8 cellular contexts compared by ENCODE assay signal in genomic region chr17:74758846-74759163, GRCh38. TPM values are rescaled to one million over a fixed set of nuclear protein-coding genes. Genes with fewer than 3 reads are reported as not detected.
DNase-seq lines count a peak whose midpoint lies in the region; ATAC-seq and TF ChIP-seq lines count a peak whose summit lies in the region.

No MANE protein-coding gene starts in this region.

- H3K4me1 ChIP-seq in RWPE2 (ENCODE audit: insufficient read depth, poor library complexity, severe bottlenecking) (peaks cover 42% of the 10 kb centered on the region), left ventricle myocardium inferior (peaks cover 81% of the 10 kb centered on the region)

- no peaks in the 10 kb centered on the region for H3K27me3 Mint-ChIP-seq in activated T-cell treated with anti-CD3 and anti-CD28 coated beads, Interleukin-2, amount 50 U/mL, for 4 hours (ENCODE audit: low read depth)

- WGBS in lower leg skin, 2 donors = 25 to 50% methylated on average over 1 of the region's 1 CpG

- TF ChIP-seq POLR2A in lower leg skin (IDR thresholded peaks at IDR 0.05) = no peak

- H3K27ac ChIP-seq in RWPE2 (ENCODE audit: poor library complexity, severe bottlenecking) (peak overlapping the region; percentile 76), left ventricle myocardium inferior (replicated peaks) (peak overlapping the region; percentile 78), substantia nigra (ENCODE audit: low read depth, low read length, poor library complexity, severe bottlenecking) (peak overlapping the region; percentile 83)

- TF ChIP-seq CTCF in RWPE2 (IDR thresholded peaks at IDR 0.05; ENCODE audit: poor library complexity, severe bottlenecking) (no peak), left ventricle myocardium inferior (IDR thresholded peaks at IDR 0.05; ENCODE audit: borderline replicate concordance) (no peak), lower leg skin (IDR thresholded peaks at IDR 0.05) (no peak)

- peak; percentile 42 to 43 for ATAC-seq in activated T-cell treated with anti-CD3 and anti-CD28 coated beads, Interleukin-2, amount 50 U/mL, for 4 hours
- peak; percentile 61 for ATAC-seq in RWPE2 (ENCODE audit: low read depth)

- H3K36me3 Mint-ChIP-seq in activated T-cell treated with anti-CD3 and anti-CD28 coated beads, Interleukin-2, amount 50 U/mL, for 4 hours (ENCODE audit: insufficient read depth) = no peaks in the 10 kb centered on the region

- H3K36me3 ChIP-seq in RWPE2 (ENCODE audit: low read depth) = no peaks in the 10 kb centered on the region
- no peaks in the 10 kb centered on the region for H3K36me3 ChIP-seq in left ventricle myocardium inferior

- H3K4me3 ChIP-seq in RWPE2 (ENCODE audit: severe bottlenecking) (no peak overlapping the region), left ventricle myocardium inferior (peak overlapping the region; percentile 34), lower leg skin (ENCODE audit: low read depth, poor library complexity, severe bottlenecking) (no peak overlapping the region)

- no peaks in the 10 kb centered on the region for H3K9me3 ChIP-seq in RWPE2 (ENCODE audit: severe bottlenecking)
- H3K9me3 ChIP-seq in left ventricle myocardium inferior (replicated peaks) = no peaks in the 10 kb centered on the region

- DNase-seq in activated T-cell treated with anti-CD3 and anti-CD28 coated beads, Interleukin-2, amount 50 U/mL, for 4 hours = no peak
- no peak for DNase-seq in activated T-cell treated with anti-CD3 and anti-CD28 coated beads, Interleukin-2, amount 50 U/mL, for 48 hours
- DNase-seq in RWPE2 (ENCODE audit: low spot score) (no peak), left ventricle myocardium inferior (no peak), substantia nigra (lab: John Stamatoyannopoulos, UW) (peak in 24 of 49 donors; percentile 22 to 69 (median 40)), cerebellar nuclear complex (lab: John Stamatoyannopoulos, UW) (no peak), lower leg skin (ENCODE audit: low spot score in 2 of 2) (no peak)
- DNase-seq in effector CD8-positive, alpha-beta T cell (lab: John Stamatoyannopoulos, UW) = no peak

- peak overlapping the region; percentile 59 for H3K4me3 Mint-ChIP-seq in activated T-cell treated with anti-CD3 and anti-CD28 coated beads, Interleukin-2, amount 50 U/mL, for 4 hours

- no peaks in the 10 kb centered on the region for H3K27me3 ChIP-seq in RWPE2 (ENCODE audit: insufficient read depth, poor library complexity, severe bottlenecking)
- no peaks in the 10 kb centered on the region for H3K27me3 ChIP-seq in left ventricle myocardium inferior (ENCODE audit: low read depth)

- H3K4me1 Mint-ChIP-seq in activated T-cell treated with anti-CD3 and anti-CD28 coated beads, Interleukin-2, amount 50 U/mL, for 4 hours (ENCODE audit: low read depth) = peaks cover 79% of the 10 kb centered on the region

- no peaks in the 10 kb centered on the region for H3K9me3 Mint-ChIP-seq in activated T-cell treated with anti-CD3 and anti-CD28 coated beads, Interleukin-2, amount 50 U/mL, for 4 hours

- intact Hi-C loops in left ventricle myocardium inferior (cut with micrococcal nuclease) (no loop called here), lower leg skin (cut with DNase I; ENCODE audit: low total_unique reads) (no loop called here)

RNA-seq across cellular contexts. Expression of gene NHERF1, which starts 10.4 kb away (rescaled TPM):
- total RNA-seq in activated T-cell treated with anti-CD3 and anti-CD28 coated beads, Interleukin-2, amount 50 U/mL, for 4 hours = 100 to 1,000 TPM; 124 to 138 (median 137) TPM
- total RNA-seq in left ventricle myocardium inferior = 11.3 TPM
- 10 to 100 TPM; 47.6 to 67.7 (median 58.6) TPM for total RNA-seq in lower leg skin

RNA-seq across cellular contexts. Expression of gene NAT9, which starts 17.3 kb away (rescaled TPM):
- total RNA-seq in activated T-cell treated with anti-CD3 and anti-CD28 coated beads, Interleukin-2, amount 50 U/mL, for 4 hours = 10 to 100 TPM; 63.1 to 68.7 (median 65.9) TPM
- 18.6 TPM for total RNA-seq in left ventricle myocardium inferior
- 10 to 100 TPM; 14.3 to 26.6 (median 18.1) TPM for total RNA-seq in lower leg skin

RNA-seq across cellular contexts. Expression of gene RAB37, which starts 21.7 kb away (rescaled TPM):
- under 1 TPM; 0.29 to 0.98 (median 0.33) TPM for total RNA-seq in activated T-cell treated with anti-CD3 and anti-CD28 coated beads, Interleukin-2, amount 50 U/mL, for 4 hours
- total RNA-seq in left ventricle myocardium inferior (1.9 TPM), lower leg skin (1 to 10 TPM in 1 of 4 donors, under 1 TPM in 1, not detected in 2; 0.57 to 1.7 TPM)

RNA-seq across cellular contexts. Expression of gene CD300LF, which starts 46.1 kb away (rescaled TPM):
- total RNA-seq in activated T-cell treated with anti-CD3 and anti-CD28 coated beads, Interleukin-2, amount 50 U/mL, for 4 hours = not detected
- 0.55 TPM for total RNA-seq in left ventricle myocardium inferior
- total RNA-seq in lower leg skin = under 1 TPM in 2 of 4 donors, not detected in 2; 0.13 to 0.27 TPM
